In the genomic region with DNA sequence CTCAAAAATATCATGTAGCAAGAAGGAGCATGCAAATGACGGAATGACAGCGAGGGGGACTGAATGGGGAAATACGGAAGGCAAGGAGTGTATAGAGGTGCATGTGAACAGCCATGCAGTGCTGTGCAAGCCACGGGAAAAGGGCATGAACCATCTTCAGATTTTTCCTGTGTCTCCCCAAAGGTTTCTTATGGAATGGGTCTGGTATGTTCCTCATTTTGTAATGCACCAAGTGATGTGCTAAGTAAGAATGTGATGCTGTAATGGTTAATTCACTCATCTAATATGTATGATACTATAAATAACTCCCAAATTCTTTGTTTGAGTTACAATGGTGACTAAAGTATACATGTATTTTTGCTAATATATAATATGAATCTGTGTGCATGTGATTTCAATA, we compare ENCODE assay signal across 1 cellular context.
TF ChIP-seq lines count a peak whose summit lies in the region.

No MANE protein-coding gene starts in this region.

TF ChIP-seq in SK-N-SH treated with all-trans-retinoic acid at 6 μM for 48 hours, 23 proteins besides CTCF, POLR2A, EP300 and RAD21 (continued from another document):
- TF ChIP-seq, protein P1, sequence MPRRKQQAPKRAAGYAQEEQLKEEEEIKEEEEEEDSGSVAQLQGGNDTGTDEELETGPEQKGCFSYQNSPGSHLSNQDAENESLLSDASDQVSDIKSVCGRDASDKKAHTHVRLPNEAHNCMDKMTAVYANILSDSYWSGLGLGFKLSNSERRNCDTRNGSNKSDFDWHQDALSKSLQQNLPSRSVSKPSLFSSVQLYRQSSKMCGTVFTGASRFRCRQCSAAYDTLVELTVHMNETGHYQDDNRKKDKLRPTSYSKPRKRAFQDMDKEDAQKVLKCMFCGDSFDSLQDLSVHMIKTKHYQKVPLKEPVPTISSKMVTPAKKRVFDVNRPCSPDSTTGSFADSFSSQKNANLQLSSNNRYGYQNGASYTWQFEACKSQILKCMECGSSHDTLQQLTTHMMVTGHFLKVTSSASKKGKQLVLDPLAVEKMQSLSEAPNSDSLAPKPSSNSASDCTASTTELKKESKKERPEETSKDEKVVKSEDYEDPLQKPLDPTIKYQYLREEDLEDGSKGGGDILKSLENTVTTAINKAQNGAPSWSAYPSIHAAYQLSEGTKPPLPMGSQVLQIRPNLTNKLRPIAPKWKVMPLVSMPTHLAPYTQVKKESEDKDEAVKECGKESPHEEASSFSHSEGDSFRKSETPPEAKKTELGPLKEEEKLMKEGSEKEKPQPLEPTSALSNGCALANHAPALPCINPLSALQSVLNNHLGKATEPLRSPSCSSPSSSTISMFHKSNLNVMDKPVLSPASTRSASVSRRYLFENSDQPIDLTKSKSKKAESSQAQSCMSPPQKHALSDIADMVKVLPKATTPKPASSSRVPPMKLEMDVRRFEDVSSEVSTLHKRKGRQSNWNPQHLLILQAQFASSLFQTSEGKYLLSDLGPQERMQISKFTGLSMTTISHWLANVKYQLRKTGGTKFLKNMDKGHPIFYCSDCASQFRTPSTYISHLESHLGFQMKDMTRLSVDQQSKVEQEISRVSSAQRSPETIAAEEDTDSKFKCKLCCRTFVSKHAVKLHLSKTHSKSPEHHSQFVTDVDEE (CRISPR knock-in tag; IDR thresholded peaks at IDR 0.05), result no peak
- TF ChIP-seq ZNF70 (CRISPR knock-in tag; IDR thresholded peaks at IDR 0.05) (no peak), OSR1 (CRISPR knock-in tag; IDR thresholded peaks at IDR 0.05) (no peak), ZNF8 (CRISPR knock-in tag; IDR thresholded peaks at IDR 0.05) (no peak), BACH2 (CRISPR knock-in tag; IDR thresholded peaks at IDR 0.05; ENCODE audit: borderline replicate concordance) (no peak), RARB (CRISPR knock-in tag; IDR thresholded peaks at IDR 0.05) (no peak)
